1 cellular context compared by ENCODE assay signal in the genomic region with DNA sequence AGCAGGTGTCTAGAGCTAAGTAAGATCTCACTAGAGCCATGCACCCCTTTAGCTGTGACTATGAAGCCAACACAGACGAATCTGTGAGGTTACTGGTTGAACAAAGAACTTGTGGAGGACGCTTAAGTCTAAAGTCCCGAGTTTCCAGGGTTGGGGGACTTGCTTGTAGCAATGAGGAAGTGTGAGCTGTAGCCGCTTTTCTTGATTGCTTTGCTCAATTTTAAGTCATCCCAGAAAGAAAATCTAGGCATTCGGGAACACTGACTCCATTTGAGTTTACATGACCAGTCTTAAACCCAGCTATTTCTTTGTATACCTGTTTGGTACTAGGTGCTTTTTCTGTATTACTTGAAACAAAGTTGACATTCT.
TF ChIP-seq lines count a peak whose summit lies in the region.

No MANE protein-coding gene starts in this region.

TF ChIP-seq in GM23338, 12 proteins besides CTCF, POLR2A, EP300 and RAD21 (continued from another document):
- TF ChIP-seq, protein P1, sequence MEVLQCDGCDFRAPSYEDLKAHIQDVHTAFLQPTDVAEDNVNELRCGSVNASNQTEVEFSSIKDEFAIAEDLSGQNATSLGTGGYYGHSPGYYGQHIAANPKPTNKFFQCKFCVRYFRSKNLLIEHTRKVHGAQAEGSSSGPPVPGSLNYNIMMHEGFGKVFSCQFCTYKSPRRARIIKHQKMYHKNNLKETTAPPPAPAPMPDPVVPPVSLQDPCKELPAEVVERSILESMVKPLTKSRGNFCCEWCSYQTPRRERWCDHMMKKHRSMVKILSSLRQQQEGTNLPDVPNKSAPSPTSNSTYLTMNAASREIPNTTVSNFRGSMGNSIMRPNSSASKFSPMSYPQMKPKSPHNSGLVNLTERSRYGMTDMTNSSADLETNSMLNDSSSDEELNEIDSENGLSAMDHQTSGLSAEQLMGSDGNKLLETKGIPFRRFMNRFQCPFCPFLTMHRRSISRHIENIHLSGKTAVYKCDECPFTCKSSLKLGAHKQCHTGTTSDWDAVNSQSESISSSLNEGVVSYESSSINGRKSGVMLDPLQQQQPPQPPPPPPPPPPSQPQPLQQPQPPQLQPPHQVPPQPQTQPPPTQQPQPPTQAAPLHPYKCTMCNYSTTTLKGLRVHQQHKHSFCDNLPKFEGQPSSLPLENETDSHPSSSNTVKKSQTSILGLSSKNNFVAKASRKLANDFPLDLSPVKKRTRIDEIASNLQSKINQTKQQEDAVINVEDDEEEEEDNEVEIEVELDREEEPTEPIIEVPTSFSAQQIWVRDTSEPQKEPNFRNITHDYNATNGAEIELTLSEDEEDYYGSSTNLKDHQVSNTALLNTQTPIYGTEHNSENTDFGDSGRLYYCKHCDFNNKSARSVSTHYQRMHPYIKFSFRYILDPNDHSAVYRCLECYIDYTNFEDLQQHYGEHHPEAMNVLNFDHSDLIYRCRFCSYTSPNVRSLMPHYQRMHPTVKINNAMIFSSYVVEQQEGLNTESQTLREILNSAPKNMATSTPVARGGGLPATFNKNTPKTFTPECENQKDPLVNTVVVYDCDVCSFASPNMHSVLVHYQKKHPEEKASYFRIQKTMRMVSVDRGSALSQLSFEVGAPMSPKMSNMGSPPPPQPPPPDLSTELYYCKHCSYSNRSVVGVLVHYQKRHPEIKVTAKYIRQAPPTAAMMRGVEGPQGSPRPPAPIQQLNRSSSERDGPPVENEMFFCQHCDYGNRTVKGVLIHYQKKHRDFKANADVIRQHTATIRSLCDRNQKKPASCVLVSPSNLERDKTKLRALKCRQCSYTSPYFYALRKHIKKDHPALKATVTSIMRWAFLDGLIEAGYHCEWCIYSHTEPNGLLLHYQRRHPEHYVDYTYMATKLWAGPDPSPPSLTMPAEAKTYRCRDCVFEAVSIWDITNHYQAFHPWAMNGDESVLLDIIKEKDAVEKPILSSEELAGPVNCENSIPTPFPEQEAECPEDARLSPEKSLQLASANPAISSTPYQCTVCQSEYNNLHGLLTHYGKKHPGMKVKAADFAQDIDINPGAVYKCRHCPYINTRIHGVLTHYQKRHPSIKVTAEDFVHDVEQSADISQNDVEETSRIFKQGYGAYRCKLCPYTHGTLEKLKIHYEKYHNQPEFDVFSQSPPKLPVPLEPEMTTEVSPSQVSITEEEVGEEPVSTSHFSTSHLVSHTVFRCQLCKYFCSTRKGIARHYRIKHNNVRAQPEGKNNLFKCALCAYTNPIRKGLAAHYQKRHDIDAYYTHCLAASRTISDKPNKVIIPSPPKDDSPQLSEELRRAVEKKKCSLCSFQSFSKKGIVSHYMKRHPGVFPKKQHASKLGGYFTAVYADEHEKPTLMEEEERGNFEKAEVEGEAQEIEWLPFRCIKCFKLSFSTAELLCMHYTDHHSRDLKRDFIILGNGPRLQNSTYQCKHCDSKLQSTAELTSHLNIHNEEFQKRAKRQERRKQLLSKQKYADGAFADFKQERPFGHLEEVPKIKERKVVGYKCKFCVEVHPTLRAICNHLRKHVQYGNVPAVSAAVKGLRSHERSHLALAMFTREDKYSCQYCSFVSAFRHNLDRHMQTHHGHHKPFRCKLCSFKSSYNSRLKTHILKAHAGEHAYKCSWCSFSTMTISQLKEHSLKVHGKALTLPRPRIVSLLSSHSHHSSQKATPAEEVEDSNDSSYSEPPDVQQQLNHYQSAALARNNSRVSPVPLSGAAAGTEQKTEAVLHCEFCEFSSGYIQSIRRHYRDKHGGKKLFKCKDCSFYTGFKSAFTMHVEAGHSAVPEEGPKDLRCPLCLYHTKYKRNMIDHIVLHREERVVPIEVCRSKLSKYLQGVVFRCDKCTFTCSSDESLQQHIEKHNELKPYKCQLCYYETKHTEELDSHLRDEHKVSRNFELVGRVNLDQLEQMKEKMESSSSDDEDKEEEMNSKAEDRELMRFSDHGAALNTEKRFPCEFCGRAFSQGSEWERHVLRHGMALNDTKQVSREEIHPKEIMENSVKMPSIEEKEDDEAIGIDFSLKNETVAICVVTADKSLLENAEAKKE (CRISPR knock-in tag; IDR thresholded peaks at IDR 0.05), result no peak
- no peak for TF ChIP-seq EZH2 (IDR thresholded peaks at IDR 0.05; ENCODE audit: low read depth, unreplicated experiment)
- TF ChIP-seq STAT1 (IDR thresholded peaks at IDR 0.05; ENCODE audit: unreplicated experiment), result no peak
- TF ChIP-seq POLR2AphosphoS5 (IDR thresholded peaks at IDR 0.05; ENCODE audit: low read depth), result no peak
